Comparison of ENCODE assay signal across 7 cellular contexts in genomic region chr4:120835342-120835741, GRCh38.
"Had no signal": no experiment of that assay in that cellular context is flagged by ENCODE, and none has a peak within 500 bp of the region (broad histone marks: within the 10 kb centered on the region; RNA-seq: fewer than 3 reads in every experiment).

No MANE protein-coding gene starts in this region.

- H3K27ac Mint-ChIP-seq: HFFc6, IgD-negative memory B cell had no signal

- H3K4me3 Mint-ChIP-seq: HFFc6, IgD-negative memory B cell had no signal

- H3K36me3 Mint-ChIP-seq: IgD-negative memory B cell had no signal

- DNase-seq: GM23248, GOT3, H7, HFFc6 had no signal

- ATAC-seq: HCT116, HepG2 had no signal

- H3K4me1 Mint-ChIP-seq: IgD-negative memory B cell had no signal
